ENCODE assay signal across 11 cellular contexts in the genomic region with DNA sequence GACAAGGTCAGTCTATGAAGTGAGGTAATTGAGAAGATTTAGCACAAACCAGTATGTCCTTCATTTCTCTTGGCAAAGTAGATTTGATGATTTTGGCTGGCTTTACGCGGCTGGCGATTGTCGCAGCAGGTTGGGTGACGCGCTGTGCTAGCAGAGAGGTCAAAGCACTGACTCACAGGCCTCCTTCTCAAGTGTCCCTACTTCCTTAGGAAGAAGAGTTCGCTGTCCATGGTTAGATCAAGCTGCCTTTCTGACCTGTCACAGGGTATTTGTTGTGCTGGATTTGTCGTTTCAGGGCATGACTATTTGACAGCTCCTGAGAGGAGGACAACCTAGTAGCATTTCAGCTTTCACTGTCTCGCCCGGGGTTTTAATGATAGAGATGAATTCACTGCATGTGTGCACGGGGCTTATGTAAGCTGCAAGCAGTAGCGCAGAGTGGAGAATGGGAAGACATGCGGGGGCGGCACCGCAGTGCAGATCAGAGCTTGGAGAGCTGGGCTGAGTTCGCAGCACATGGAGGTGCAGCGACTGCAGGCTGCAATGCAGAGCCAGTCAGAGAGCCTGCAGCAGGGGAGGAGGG. TPM values are rescaled to one million over a fixed set of nuclear protein-coding genes. Genes with fewer than 3 reads are reported as not detected.
DNase-seq lines count a peak whose midpoint lies in the region; ATAC-seq and TF ChIP-seq lines count a peak whose summit lies in the region.
"Had no signal": no experiment of that assay in that cellular context is flagged by ENCODE, and none has a peak within 500 bp of the region (broad histone marks: within the 10 kb centered on the region; RNA-seq: fewer than 3 reads in every experiment).

No MANE protein-coding gene starts in this region.

- H3K27ac ChIP-seq in PC-3 (ENCODE audit: low read length) (no peak overlapping the region), endodermal cell (ENCODE audit: low read depth, low read length) (peak overlapping the region; percentile 43), liver (ENCODE audit: low read depth in 1 of 2, low read length in 2 of 2) (no peak overlapping the region), temporal lobe (ENCODE audit: low read depth, low read length) (peak overlapping the region; percentile 50), A673 (ENCODE audit: low read depth, low read length, poor library complexity, severe bottlenecking) (no peak overlapping the region)

- no peaks in the 10 kb centered on the region for H3F3A ChIP-seq in PC-3 (ENCODE audit: low read length, unreplicated experiment)

- no peak for TF ChIP-seq RAD21 in liver (IDR thresholded peaks at IDR 0.05)

- H3K36me3 ChIP-seq in PC-3 (ENCODE audit: low read depth, low read length) (no peaks in the 10 kb centered on the region), endodermal cell (ENCODE audit: control insufficient read depth, insufficient read depth, low read length) (no peaks in the 10 kb centered on the region), liver (ENCODE audit: control insufficient read depth in 4 of 4, insufficient read depth in 3 of 4, low read depth in 1 of 4, low read length in 3 of 4) (no peaks in the 10 kb centered on the region), A673 (ENCODE audit: insufficient read depth, low read length, poor library complexity, severe bottlenecking) (no peaks in the 10 kb centered on the region)

- H3K4me3 ChIP-seq in PC-3 (ENCODE audit: low read length) (no peak overlapping the region), endodermal cell (ENCODE audit: low read length) (no peak overlapping the region), liver (ENCODE audit: low read depth in 1 of 3, low read length in 3 of 3) (no peak overlapping the region), A673 (ENCODE audit: low read depth, low read length, poor library complexity, severe bottlenecking) (no peak overlapping the region)
- H3K4me3 ChIP-seq: lung had no signal

- CTCF ChIA-PET in PC-3 (lab: Charles Lee), result no interaction called here
- CTCF ChIA-PET in A673 (lab: Charles Lee), result no interaction called here

- no peaks in the 10 kb centered on the region for H3K79me2 ChIP-seq in PC-3 (ENCODE audit: low read length)

- H3K27ac Mint-ChIP-seq in endodermal cell, result no peak overlapping the region
- H3K27ac Mint-ChIP-seq: activated naive CD8-positive, alpha-beta T cell treated with anti-CD3 and anti-CD28 coated beads, Interleukin-2, amount 10 ng/mL, durations not matched to agents 7 days and 5 days had no signal

- no peak for ATAC-seq in PC-3
- ATAC-seq: activated CD4-positive, CD25-positive, alpha-beta regulatory T cell treated with anti-CD3 and anti-CD28 coated beads, Interleukin-2, amount 50 U/mL, for 24 hours had no signal

- H3K9me3 Mint-ChIP-seq in endodermal cell, result no peaks in the 10 kb centered on the region
- H3K9me3 Mint-ChIP-seq: activated naive CD8-positive, alpha-beta T cell treated with anti-CD3 and anti-CD28 coated beads, Interleukin-2, amount 10 ng/mL, durations not matched to agents 7 days and 5 days had no signal

- H3K4me1 ChIP-seq in PC-3 (ENCODE audit: insufficient read depth, low read length), result peaks cover 8% of the 10 kb centered on the region; the same call in 1 of the 2 replicates
- no peaks in the 10 kb centered on the region for H3K4me1 ChIP-seq in endodermal cell (ENCODE audit: control insufficient read depth, insufficient read depth, low read length)
- H3K4me1 ChIP-seq in liver (ENCODE audit: control insufficient read depth in 4 of 4, insufficient read depth in 4 of 4, low read length in 3 of 4), result no peaks in the 10 kb centered on the region
- H3K4me1 ChIP-seq in A673 (ENCODE audit: insufficient read depth, low read length, poor library complexity, severe bottlenecking), result peaks cover 18% of the 10 kb centered on the region

- DNase-seq in PC-3, result peak; percentile 34
- DNase-seq in endodermal cell, result peak; percentile 78
- no peak for DNase-seq in stimulated activated CD4-positive, alpha-beta T cell treated with anti-CD3 and anti-CD28 coated beads, Interleukin-2, amount 100 ng/mL, for 48 hours
- DNase-seq in GOT3 (lab: John Stamatoyannopoulos, UW), result no peak
- DNase-seq in stimulated activated naive CD4-positive, alpha-beta T cell treated with Interleukin-2 at 50 U/mL for 16 hours (lab: John Stamatoyannopoulos, UW), result no peak
- no peak for DNase-seq in A673 (ENCODE audit: low spot score)
- DNase-seq: activated naive CD8-positive, alpha-beta T cell treated with anti-CD3 and anti-CD28 coated beads, Interleukin-2, amount 10 ng/mL, durations not matched to agents 7 days and 5 days had no signal

- POLR2A ChIA-PET in PC-3 (lab: Charles Lee; ENCODE audit: unreplicated experiment), result no interaction called here
- POLR2A ChIA-PET in A673 (lab: Charles Lee; ENCODE audit: low non-redundant PET), result interaction anchor here (0.7 kb wide), 1 partner anchor 166 kb away, joined by 4 read pairs; no protein-coding TSS in a partner anchor

- no peaks in the 10 kb centered on the region for H3K36me3 Mint-ChIP-seq in endodermal cell (ENCODE audit: low read depth)
- H3K36me3 Mint-ChIP-seq: activated naive CD8-positive, alpha-beta T cell treated with anti-CD3 and anti-CD28 coated beads, Interleukin-2, amount 10 ng/mL, durations not matched to agents 7 days and 5 days had no signal

- intact Hi-C loops in PC-3 (cut with micrococcal nuclease), result loop anchor here (5.0 to 10.0 kb wide), 4 partner anchors 253 to 636 kb away; a partner anchor contains a TSS
- intact Hi-C loops in A673 (cut with micrococcal nuclease; ENCODE audit: unreplicated experiment), result loop anchor here (10.0 kb wide), 3 partner anchors 496 to 1096 kb away; a partner anchor contains a TSS

- no peak overlapping the region for H3K4me3 Mint-ChIP-seq in endodermal cell
- H3K4me3 Mint-ChIP-seq: activated naive CD8-positive, alpha-beta T cell treated with anti-CD3 and anti-CD28 coated beads, Interleukin-2, amount 10 ng/mL, durations not matched to agents 7 days and 5 days had no signal

- H3K9ac ChIP-seq in PC-3 (ENCODE audit: low read length) (no peak overlapping the region), endodermal cell (ENCODE audit: extremely low read depth, low read length, poor library complexity, severe bottlenecking) (no peak overlapping the region), liver (ENCODE audit: low read depth in 1 of 2, low read length in 2 of 2) (no peak overlapping the region)

- no peak overlapping the region for H2AFZ ChIP-seq in PC-3 (ENCODE audit: low read length)

- H3K9me3 ChIP-seq in PC-3 (ENCODE audit: low read length) (no peaks in the 10 kb centered on the region), endodermal cell (ENCODE audit: control insufficient read depth, low read length) (no peaks in the 10 kb centered on the region), liver (ENCODE audit: control insufficient read depth in 4 of 4, low read length in 3 of 4) (no peaks in the 10 kb centered on the region), A673 (ENCODE audit: low read depth, low read length, poor library complexity, severe bottlenecking) (no peaks in the 10 kb centered on the region)

- H3K4me1 Mint-ChIP-seq in endodermal cell, result peaks cover 3% of the 10 kb centered on the region

- TF ChIP-seq CTCF in PC-3 (conservative IDR thresholded peaks at IDR 0.05; ENCODE audit: low read depth, low read length) (no peak), endodermal cell (conservative IDR thresholded peaks at IDR 0.05) (no peak), liver (IDR thresholded peaks at IDR 0.05; ENCODE audit: low read depth, low read length, missing input control) (no peak), A673 (conservative IDR thresholded peaks at IDR 0.05; ENCODE audit: low read depth, low read length) (no peak)

- H3K9me2 ChIP-seq in PC-3 (replicated peaks; ENCODE audit: low read length), result no peaks in the 10 kb centered on the region

- H3K4me2 ChIP-seq in PC-3 (ENCODE audit: low read length), result no peak overlapping the region

- BruUV-seq in PC-3 (replicated peaks; lab: Mats Ljungman, UMichigan), result no TSS peak
- no TSS peak for BruUV-seq in A673 (replicated peaks; lab: Mats Ljungman, UMichigan)

- H3K27me3 Mint-ChIP-seq in endodermal cell (ENCODE audit: insufficient read depth), result no peaks in the 10 kb centered on the region

- 67 to 75% methylated on average over 15 to 17 of the region's 17 CpGs for WGBS in endodermal cell (ENCODE audit: insufficient coverage in 1 of 2, insufficient read length in 1 of 2), 2 experiments
- WGBS in liver, result 74% methylated on average over 17 of the region's 17 CpGs

- H3K27me3 ChIP-seq in PC-3 (ENCODE audit: low read length) (no peaks in the 10 kb centered on the region), endodermal cell (ENCODE audit: control insufficient read depth, insufficient read depth, low read length, poor library complexity, severe bottlenecking) (no peaks in the 10 kb centered on the region), liver (ENCODE audit: control insufficient read depth in 4 of 4, insufficient read depth in 4 of 4, low read length in 3 of 4) (no peaks in the 10 kb centered on the region), A673 (replicated peaks; ENCODE audit: insufficient read depth, low read depth, low read length, poor library complexity) (no peaks in the 10 kb centered on the region)

- H4K20me1 ChIP-seq in PC-3 (ENCODE audit: low read length), result no peaks in the 10 kb centered on the region

RNA-seq across cellular contexts. Expression of a gene that starts 32.8 kb away (rescaled TPM):
- not detected in 2 replicates for total RNA-seq in PC-3 (2014; rRNA removed)
- 1 to 10 TPM in 1 of 2 donors, under 1 TPM in 1; 0.75 to 1.4 TPM for total RNA-seq in endodermal cell
- polyA plus RNA-seq in endodermal cell (2013, experiment 1 of 2), result 0.78 TPM
- not detected for polyA plus RNA-seq in endodermal cell (2013, experiment 2 of 2)
- total RNA-seq in liver, result under 1 TPM; 0.17 to 0.33 TPM
- under 1 TPM; 0.18 to 0.26 TPM for polyA plus RNA-seq in liver
- total RNA-seq in temporal lobe, result not detected
- not detected in 2 replicates for total RNA-seq in A673 (2021)

Comparison
In these comparisons a context has a peak if more than half of its experiments do, and no peak if none do; other contexts are left out.
1. DNase-seq: peak in PC-3 (single experiment) and endodermal cell (single experiment); none in stimulated activated CD4-positive, alpha-beta T cell treated with anti-CD3 and anti-CD28 coated beads, Interleukin-2, amount 100 ng/mL, for 48 hours (0 of 2), GOT3 (single experiment), stimulated activated naive CD4-positive, alpha-beta T cell treated with Interleukin-2 at 50 U/mL for 16 hours (single experiment) and A673 (single experiment).
2. H3K27ac ChIP-seq: peak in endodermal cell (single experiment) and temporal lobe (single experiment); none in PC-3 (single experiment), liver (0 of 2) and A673 (single experiment).